ENCODE assay signal across 8 cellular contexts in the genomic region with DNA sequence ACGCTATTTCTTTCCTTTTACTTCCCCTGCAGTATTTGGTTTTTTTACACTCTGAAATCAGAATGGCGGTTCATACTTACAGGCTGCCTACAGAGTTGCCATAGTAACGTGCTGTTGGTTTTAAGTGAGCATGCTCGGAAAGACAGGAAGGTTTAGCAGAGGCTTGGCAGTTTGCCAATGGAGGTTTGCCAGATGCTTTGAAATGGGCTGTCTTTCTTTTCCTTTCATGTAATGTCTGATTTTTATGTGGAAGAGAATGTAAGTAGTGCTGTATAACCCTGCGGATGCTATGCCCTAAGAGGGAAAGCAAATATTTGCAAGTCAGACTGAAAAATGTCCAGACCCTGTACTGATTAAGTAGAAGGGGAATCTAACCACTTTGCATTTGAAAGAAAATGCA. TPM values are rescaled to one million over a fixed set of nuclear protein-coding genes. Genes with fewer than 3 reads are reported as not detected.
DNase-seq lines count a peak whose midpoint lies in the region; ATAC-seq, FAIRE-seq and TF ChIP-seq lines count a peak whose summit lies in the region.

No MANE protein-coding gene starts in this region.

- no peaks in the 10 kb centered on the region for H3K27me3 Mint-ChIP-seq in T-helper 2 cell treated with Interferon-gamma antibody and Interleukin-4, amounts not matched to agents 5 μg/mL and 100 μg/mL, for 36 hours (ENCODE audit: low read depth)

- peak; percentile 87 for FAIRE-seq in GM12892 (lab: Jason Lieb, UNC)

- DNase-seq in GM12892 (ENCODE audit: insufficient read length) (peak; percentile 19), NCI-H1436 treated with DMSO at 0.1 percent for 48 hours (lab: John Stamatoyannopoulos, UW) (peak; percentile 95), astrocyte of the cerebellum (ENCODE audit: low read depth) (peak; percentile 98), hepatic stellate cell (ENCODE audit: low spot score) (peak; percentile 59), retina (peak; percentile 79), HuH-7.5 (ENCODE audit: low spot score) (no peak)
- DNase-seq in T-helper 2 cell treated with Interferon-gamma antibody and Interleukin-4, amounts not matched to agents 5 μg/mL and 100 μg/mL, for 36 hours (ENCODE audit: low spot score) = peak; percentile 76

- H3K4me3 Mint-ChIP-seq in T-helper 2 cell treated with Interferon-gamma antibody and Interleukin-4, amounts not matched to agents 5 μg/mL and 100 μg/mL, for 36 hours = peak overlapping the region; percentile 73

- no peak for TF ChIP-seq CTCF in astrocyte of the cerebellum (IDR thresholded peaks at IDR 0.05; ENCODE audit: low read depth, low read length, missing control alignments)

- TF ChIP-seq POLR2A in GM12892 (IDR thresholded peaks at IDR 0.05; ENCODE audit: low read depth, low read length) = no peak

- in situ Hi-C loops in astrocyte of the cerebellum (cut with HindIII; ENCODE audit: low sequenced_read_pairs) = no loop called here

- peak overlapping the region; percentile 90 for H3K27ac Mint-ChIP-seq in T-helper 2 cell treated with Interferon-gamma antibody and Interleukin-4, amounts not matched to agents 5 μg/mL and 100 μg/mL, for 36 hours

- no peaks in the 10 kb centered on the region for H3K9me3 Mint-ChIP-seq in T-helper 2 cell treated with Interferon-gamma antibody and Interleukin-4, amounts not matched to agents 5 μg/mL and 100 μg/mL, for 36 hours

- H3K4me3 ChIP-seq in astrocyte of the cerebellum (ENCODE audit: low read depth, low read length) = peak overlapping the region; percentile 18

- peaks cover 39% of the 10 kb centered on the region for H3K36me3 Mint-ChIP-seq in T-helper 2 cell treated with Interferon-gamma antibody and Interleukin-4, amounts not matched to agents 5 μg/mL and 100 μg/mL, for 36 hours (ENCODE audit: low read depth)

- H3K4me1 Mint-ChIP-seq in T-helper 2 cell treated with Interferon-gamma antibody and Interleukin-4, amounts not matched to agents 5 μg/mL and 100 μg/mL, for 36 hours (ENCODE audit: low read depth) = peaks cover 22% of the 10 kb centered on the region

- ATAC-seq in HG02870 (IDR thresholded peaks at IDR 0.05; ENCODE audit: unreplicated experiment) = peak; percentile 92

RNA-seq across cellular contexts. Expression of gene ARID4A, which starts 32.8 kb away (rescaled TPM):
- polyA plus RNA-seq in GM12892 (2012; ENCODE audit: missing spikeins) = 12.7 TPM
